1 cellular context compared by ENCODE assay signal in the genomic region with DNA sequence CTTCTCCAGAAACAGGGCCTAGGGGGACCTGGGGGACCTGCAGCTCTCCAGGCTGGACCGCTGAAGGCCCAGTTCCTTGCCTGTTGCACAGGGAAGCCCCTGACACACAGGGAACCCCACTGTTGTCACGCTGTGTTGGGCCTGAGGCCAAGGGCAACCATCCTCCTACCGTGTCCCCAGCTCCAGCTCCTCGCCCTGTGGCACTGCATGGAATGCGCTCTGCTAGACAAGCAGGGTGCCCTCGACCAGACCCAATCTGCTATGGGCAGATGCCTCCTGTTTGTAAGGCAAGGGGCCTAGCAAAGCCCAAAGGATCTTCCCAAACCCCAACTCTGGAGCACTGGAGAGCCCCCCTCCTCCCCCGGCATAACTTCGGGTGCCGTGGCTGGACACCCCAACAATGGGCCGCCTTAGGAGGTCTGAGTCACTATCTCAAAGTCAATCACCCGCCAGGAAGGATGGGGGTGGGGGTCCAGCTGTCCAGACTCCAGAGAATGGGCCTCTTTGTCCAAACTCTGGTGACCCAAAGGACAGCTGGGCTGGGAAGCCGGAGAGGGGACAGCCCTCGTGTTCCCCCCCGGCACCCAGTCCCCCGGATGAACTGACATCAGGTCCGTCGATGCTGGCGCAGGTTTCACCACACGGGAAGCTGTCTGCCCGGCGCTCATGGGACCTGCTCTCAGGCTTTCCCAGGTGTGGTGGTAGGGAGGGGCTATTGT.
TF ChIP-seq lines count a peak whose summit lies in the region.

No MANE protein-coding gene starts in this region.

TF ChIP-seq in K562, 482 proteins besides CTCF, POLR2A, EP300 and RAD21:
- TF ChIP-seq RBFOX2 (IDR thresholded peaks at IDR 0.05; ENCODE audit: low read depth, low read length), result peak; percentile 17; the same call in 1 of the 2 replicates
- TF ChIP-seq MEF2A (IDR thresholded peaks at IDR 0.05; ENCODE audit: control insufficient read depth, low read depth, low read length), result no peak
